Comparison of ENCODE assay signal across 9 cellular contexts in genomic region chr1:2255420-2256369, GRCh38. TPM values are rescaled to one million over a fixed set of nuclear protein-coding genes. Genes with fewer than 3 reads are reported as not detected.
A peak's percentile ranks its signal among the peaks of the same experiment; 100 is the strongest.
DNase-seq lines count a peak whose midpoint lies in the region; ATAC-seq and TF ChIP-seq lines count a peak whose summit lies in the region.
"Had no signal": no experiment of that assay in that cellular context is flagged by ENCODE, and none has a peak within 500 bp of the region (broad histone marks: within the 10 kb centered on the region; RNA-seq: fewer than 3 reads in every experiment).

No MANE protein-coding gene starts in this region.

- in situ Hi-C loops in Panc1 (cut with HindIII; ENCODE audit: low pct_unique_long_range_greater_than_20kb, low sequenced_read_pairs), result no loop called here

- peaks cover 64% of the 10 kb centered on the region for H3K4me1 Mint-ChIP-seq in activated T-cell treated with anti-CD3 and anti-CD28 coated beads, Interleukin-2, amount 50 U/mL, for 24 hours (ENCODE audit: low read depth)

- H3K4me3 Mint-ChIP-seq in activated T-cell treated with anti-CD3 and anti-CD28 coated beads, Interleukin-2, amount 50 U/mL, for 24 hours, result no peak overlapping the region

- BruUV-seq in Panc1 (replicated peaks; lab: Mats Ljungman, UMichigan), result no TSS peak

- DNase-seq in DMS53 treated with DMSO at 0.1 percent for 48 hours (lab: John Stamatoyannopoulos, UW; ENCODE audit: unreplicated experiment) (peak; percentile 60), Panc1 (ENCODE audit: low read depth, low spot score) (peak; percentile 82), fibroblast of villous mesenchyme (ENCODE audit: low read depth) (peak; percentile 81)
- DNase-seq in activated T-cell treated with anti-CD3 and anti-CD28 coated beads, Interleukin-2, amount 50 U/mL, for 24 hours, result peak; percentile 73
- DNase-seq in stimulated activated CD4-positive, alpha-beta T cell treated with anti-CD3 and anti-CD28 coated beads, Interleukin-15, amount 100 ng/mL, for 1 hour (ENCODE audit: low read depth in 1 of 2, low spot score in 1 of 2), result peak; percentile 27 to 47

- H3K4me3 ChIP-seq in Panc1 (ENCODE audit: low read depth in 2 of 2, low read length in 2 of 2), result no peak overlapping the region
- H3K4me3 ChIP-seq in fibroblast of villous mesenchyme (ENCODE audit: low read depth, low read length), result no peak overlapping the region

- intact Hi-C loops in Panc1 (cut with micrococcal nuclease; ENCODE audit: unreplicated experiment), result no loop called here

- TF ChIP-seq CTCF in Panc1 (IDR thresholded peaks at IDR 0.05) (no peak), fibroblast of villous mesenchyme (IDR thresholded peaks at IDR 0.05; ENCODE audit: insufficient read depth, low read depth, low read length) (no peak)

- peaks cover 13% of the 10 kb centered on the region for H3K4me1 ChIP-seq in Panc1 (ENCODE audit: control insufficient read depth, insufficient read depth, low read length)

- H3K27me3 Mint-ChIP-seq in activated T-cell treated with anti-CD3 and anti-CD28 coated beads, Interleukin-2, amount 50 U/mL, for 24 hours, result no peaks in the 10 kb centered on the region
- H3K27me3 Mint-ChIP-seq: IgD-negative memory B cell had no signal

- POLR2A ChIA-PET in Panc1 (lab: Charles Lee), result no interaction called here

- H3K27me3 ChIP-seq in Panc1 (ENCODE audit: control insufficient read depth, insufficient read depth, low read length), result no peaks in the 10 kb centered on the region

- no peaks in the 10 kb centered on the region for H3K36me3 ChIP-seq in Panc1 (ENCODE audit: control insufficient read depth, insufficient read depth, low read length)

- H3K9me3 Mint-ChIP-seq in activated T-cell treated with anti-CD3 and anti-CD28 coated beads, Interleukin-2, amount 50 U/mL, for 24 hours, result peaks cover 3% of the 10 kb centered on the region

- H3K36me3 Mint-ChIP-seq in activated T-cell treated with anti-CD3 and anti-CD28 coated beads, Interleukin-2, amount 50 U/mL, for 24 hours (ENCODE audit: low read depth), result peaks cover 17% of the 10 kb centered on the region

- no peak overlapping the region for H3K27ac Mint-ChIP-seq in activated T-cell treated with anti-CD3 and anti-CD28 coated beads, Interleukin-2, amount 50 U/mL, for 24 hours
- H3K27ac Mint-ChIP-seq: IgD-negative memory B cell had no signal

- peak; percentile 63 for ATAC-seq in HG02938 (IDR thresholded peaks at IDR 0.05; ENCODE audit: unreplicated experiment)
- peak; percentile 77 for ATAC-seq in Panc1
- ATAC-seq in GM21515 (IDR thresholded peaks at IDR 0.05; ENCODE audit: unreplicated experiment), result no peak
- ATAC-seq in GM21390 (IDR thresholded peaks at IDR 0.05; ENCODE audit: unreplicated experiment), result no peak

- CTCF ChIA-PET in Panc1 (lab: Charles Lee), result no interaction called here

- H3K27ac ChIP-seq in Panc1 (ENCODE audit: low read length), result peak overlapping the region; percentile 44

- no peaks in the 10 kb centered on the region; the same call in 1 of the 2 replicates for H3K9me3 ChIP-seq in Panc1 (ENCODE audit: control insufficient read depth, insufficient read depth, low read depth, low read length)

RNA-seq across cellular contexts. Expression of gene SKI, which starts 27.6 kb away (rescaled TPM):
- 63.2 TPM for total RNA-seq in Panc1 (2021; ENCODE audit: unreplicated experiment)
- 35.0 TPM for polyA plus RNA-seq in Panc1 (2012; ENCODE audit: insufficient read length)
- 26.8 and 32.9 TPM in 2 replicates for total RNA-seq in fibroblast of villous mesenchyme

Comparison
In these comparisons a context has a peak if more than half of its experiments do, and no peak if none do; other contexts are left out.
1. ATAC-seq: peak in HG02938 (single experiment) and Panc1 (single experiment); none in GM21515 (single experiment) and GM21390 (single experiment).
2. Peak in every context shown above with its lines, with median percentiles within 50 percentile points of each other: DNase-seq.